14 cellular contexts compared by ENCODE assay signal in the genomic region with DNA sequence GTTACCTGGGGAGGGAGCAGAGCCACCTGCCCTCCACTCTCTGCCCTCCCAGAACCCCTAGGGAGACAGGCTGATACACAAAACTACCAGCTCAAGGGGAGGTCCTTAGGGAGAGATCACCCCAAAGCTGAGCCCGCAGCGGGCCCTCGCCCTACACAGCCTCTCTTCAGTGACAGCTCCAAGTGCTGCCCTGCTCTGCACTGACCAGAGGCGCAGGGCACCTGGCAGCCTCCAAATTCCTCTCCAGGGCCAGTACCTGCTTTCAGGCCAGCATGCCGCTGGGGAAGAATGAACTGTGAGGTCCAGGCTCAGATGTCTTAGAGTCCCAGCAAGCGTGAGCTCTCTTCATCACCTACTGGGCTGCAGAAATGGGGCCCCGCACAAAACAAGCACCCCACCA. TPM values are rescaled to one million over a fixed set of nuclear protein-coding genes. Genes with fewer than 3 reads are reported as not detected.
A peak's percentile ranks its signal among the peaks of the same experiment; 100 is the strongest.
DNase-seq lines count a peak whose midpoint lies in the region; ATAC-seq and TF ChIP-seq lines count a peak whose summit lies in the region.
"Had no signal": no experiment of that assay in that cellular context is flagged by ENCODE, and none has a peak within 500 bp of the region (broad histone marks: within the 10 kb centered on the region; RNA-seq: fewer than 3 reads in every experiment).

No MANE protein-coding gene starts in this region.

- H3K23ac ChIP-seq in neuronal stem cell (ENCODE audit: low read depth, low read length, poor library complexity) = no peak overlapping the region

- WGBS in neuronal stem cell (ENCODE audit: extremely low coverage in 2 of 2, insufficient read length in 2 of 2, insufficient replicate concordance in 1 of 2), 2 donors = no CpG with 5 or more reads among the region's 7 CpGs
- 93 to 98% (median 97%) methylated on average over 7 of the region's 7 CpGs for WGBS in ovary, 3 donors

- H3K9ac ChIP-seq in neuronal stem cell (ENCODE audit: low read depth, low read length, poor library complexity) = no peak overlapping the region

- H3K4me2 ChIP-seq in GM23338 (no peak overlapping the region), neuronal stem cell (ENCODE audit: insufficient read depth, low read length, poor library complexity, severe bottlenecking) (no peak overlapping the region)

- peak overlapping the region; percentile 66; the same call in 1 of the 2 replicates for H2AFZ ChIP-seq in GM23338
- H2AFZ ChIP-seq in neuronal stem cell (ENCODE audit: low read length) = no peak overlapping the region

- POLR2A ChIA-PET in WTC11 (lab: Charles Lee) = no interaction called here

- H3K4me1 Mint-ChIP-seq in GM23338 (peaks cover 10% of the 10 kb centered on the region), WTC11 (peaks cover 10% of the 10 kb centered on the region), osteocyte (ENCODE audit: unreplicated experiment) (no peaks in the 10 kb centered on the region)
- H3K4me1 Mint-ChIP-seq: CD14-positive monocyte had no signal

- H3K79me2 ChIP-seq in GM23338 (replicated peaks; ENCODE audit: insufficient read depth) = no peaks in the 10 kb centered on the region

- H3K27ac Mint-ChIP-seq in GM23338 (no peak overlapping the region), WTC11 (no peak overlapping the region), osteocyte (ENCODE audit: unreplicated experiment) (no peak overlapping the region)
- H3K27ac Mint-ChIP-seq: CD8-positive, alpha-beta T cell had no signal

- no peak overlapping the region for H3K4ac ChIP-seq in neuronal stem cell (ENCODE audit: low read length)

- no peak overlapping the region for H4K8ac ChIP-seq in neuronal stem cell (ENCODE audit: low read depth, low read length)

- H3K27ac ChIP-seq in GM23338 (ENCODE audit: low read depth) = no peak overlapping the region
- H3K27ac ChIP-seq in neuronal stem cell (replicated peaks; ENCODE audit: low read length) = no peak overlapping the region
- no peak overlapping the region for H3K27ac ChIP-seq in ovary

- H3K4me3 Mint-ChIP-seq in GM23338 (no peak overlapping the region), WTC11 (no peak overlapping the region), osteocyte (ENCODE audit: unreplicated experiment) (no peak overlapping the region)
- H3K4me3 Mint-ChIP-seq: CD14-positive monocyte; CD8-positive, alpha-beta T cell had no signal

- 0 out of 2 replicates have a peak, but pooled peaks cover 6% of the 10 kb centered on the region for H3K9me2 ChIP-seq in GM23338 (ENCODE audit: insufficient read depth)

- intact Hi-C loops in ovary (cut with DNase I) = no loop called here

- DNase-seq in GM23338 (ENCODE audit: low spot score) (no peak), WTC11 (ENCODE audit: low spot score) (no peak), neuronal stem cell (ENCODE audit: low spot score) (no peak), ovary (no peak), osteocyte (ENCODE audit: extremely low spot score, unreplicated experiment) (no peak)
- DNase-seq in activated CD4-positive, alpha-beta T cell treated with anti-CD3 and anti-CD28 coated beads for 4 hours = no peak
- no peak for DNase-seq in stimulated activated CD4-positive, alpha-beta T cell treated with anti-CD3 and anti-CD28 coated beads, Interleukin-2, amount 100 ng/mL, for 48 hours
- DNase-seq: BE2C; Calu3; CD8-positive, alpha-beta T cell; DMS79 treated with DMSO at 0.1 percent for 48 hours; GF-D8; HCEC 1CT had no signal

- no peak overlapping the region for H4K91ac ChIP-seq in neuronal stem cell (ENCODE audit: low read depth, low read length, poor library complexity)

- H3K9me3 ChIP-seq in neuronal stem cell (replicated peaks in 1 of 2; ENCODE audit: control insufficient read depth in 2 of 2, insufficient read depth in 1 of 2, low read depth in 1 of 2, low read length in 2 of 2) (peaks cover 0 to 5% of the 10 kb centered on the region in 2 donors), ovary (no peaks in the 10 kb centered on the region)
- H3K9me3 ChIP-seq: BE2C had no signal

- no peak for TF ChIP-seq EP300 in ovary (IDR thresholded peaks at IDR 0.05)

- TF ChIP-seq POLR2A in ovary (IDR thresholded peaks at IDR 0.05) = no peak

- H3F3A ChIP-seq in GM23338 (replicated peaks; ENCODE audit: low read depth) = no peaks in the 10 kb centered on the region

- CTCF ChIA-PET in WTC11 (lab: Charles Lee) = interaction anchor here (1.2 kb wide), 1 partner anchor 59 kb away, joined by 5 read pairs; no protein-coding TSS in a partner anchor

- peak overlapping the region; percentile 38 for H3K18ac ChIP-seq in neuronal stem cell (ENCODE audit: low read length)

- no peaks in the 10 kb centered on the region for H4K20me1 ChIP-seq in GM23338 (replicated peaks; ENCODE audit: insufficient read depth)

- H3K14ac ChIP-seq in neuronal stem cell (ENCODE audit: low read length) = no peak overlapping the region

- H3K4me1 ChIP-seq in GM23338 (ENCODE audit: insufficient read depth) (0 out of 2 replicates have a peak, but pooled peaks cover 4% of the 10 kb centered on the region), neuronal stem cell (ENCODE audit: control insufficient read depth in 2 of 2, insufficient read depth in 1 of 2, low read depth in 1 of 2, low read length in 2 of 2) (no peaks in the 10 kb centered on the region), ovary (ENCODE audit: insufficient read depth) (no peaks in the 10 kb centered on the region)
- H3K4me1 ChIP-seq: BE2C had no signal

- peaks cover 5% of the 10 kb centered on the region; the same call in 2 of the 3 replicates for H3K9me3 Mint-ChIP-seq in GM23338
- peaks cover 7% of the 10 kb centered on the region for H3K9me3 Mint-ChIP-seq in WTC11
- peaks cover 13% of the 10 kb centered on the region for H3K9me3 Mint-ChIP-seq in osteocyte (ENCODE audit: unreplicated experiment)
- H3K9me3 Mint-ChIP-seq: CD8-positive, alpha-beta T cell had no signal

- no peak overlapping the region for H2BK120ac ChIP-seq in neuronal stem cell (ENCODE audit: low read depth, low read length)

- no peak overlapping the region for H2BK15ac ChIP-seq in neuronal stem cell (ENCODE audit: low read length)

- H3K36me3 Mint-ChIP-seq in GM23338 (ENCODE audit: low read depth) = no peaks in the 10 kb centered on the region
- no peaks in the 10 kb centered on the region for H3K36me3 Mint-ChIP-seq in WTC11
- H3K36me3 Mint-ChIP-seq in osteocyte (ENCODE audit: unreplicated experiment) = peaks cover 6% of the 10 kb centered on the region
- H3K36me3 Mint-ChIP-seq: CD14-positive monocyte; CD8-positive, alpha-beta T cell had no signal

- H2BK5ac ChIP-seq in neuronal stem cell (ENCODE audit: low read length) = no peak overlapping the region

- H3K36me3 ChIP-seq in GM23338 (ENCODE audit: insufficient read depth) (no peaks in the 10 kb centered on the region), neuronal stem cell (replicated peaks in 1 of 2; ENCODE audit: control insufficient read depth in 2 of 2, insufficient read depth in 2 of 2, low read length in 2 of 2) (no peaks in the 10 kb centered on the region), ovary (no peaks in the 10 kb centered on the region)
- H3K36me3 ChIP-seq: BE2C had no signal

- H3K4me3 ChIP-seq in GM23338 (no peak overlapping the region), neuronal stem cell (ENCODE audit: low read length in 2 of 2) (no peak overlapping the region), ovary (no peak overlapping the region)

- TF ChIP-seq CTCF in GM23338 (conservative IDR thresholded peaks at IDR 0.05; ENCODE audit: low read depth in 2 of 2) (no peak), WTC11 (IDR thresholded peaks at IDR 0.05) (no peak), ovary (IDR thresholded peaks at IDR 0.05) (no peak), osteocyte (IDR thresholded peaks at IDR 0.05) (no peak)

- H3K27me3 Mint-ChIP-seq in GM23338 (ENCODE audit: insufficient read depth, low read depth, poor library complexity) = peaks cover 12% of the 10 kb centered on the region
- H3K27me3 Mint-ChIP-seq in WTC11 (ENCODE audit: low read depth) = peaks cover 55% of the 10 kb centered on the region
- H3K27me3 Mint-ChIP-seq in osteocyte (ENCODE audit: unreplicated experiment) = peaks cover 24% of the 10 kb centered on the region

- ATAC-seq in GM23338 (peak; percentile 79), WTC11 (peak; percentile 51)
- ATAC-seq: CD8-positive, alpha-beta T cell had no signal

- H3K27me3 ChIP-seq in GM23338 (ENCODE audit: insufficient read depth) (no peaks in the 10 kb centered on the region), neuronal stem cell (ENCODE audit: control insufficient read depth in 3 of 3, insufficient read depth in 3 of 3, low read depth in 1 of 3, low read length in 3 of 3) (no peaks in the 10 kb centered on the region), ovary (no peaks in the 10 kb centered on the region)
- H3K27me3 ChIP-seq: BE2C had no signal

- no peak overlapping the region for H2BK12ac ChIP-seq in neuronal stem cell (ENCODE audit: low read length)

- H2AK5ac ChIP-seq in neuronal stem cell (ENCODE audit: low read depth, low read length) = no peak overlapping the region

- H3K79me1 ChIP-seq in neuronal stem cell (ENCODE audit: low read depth, low read length) = no peaks in the 10 kb centered on the region

TF ChIP-seq in GM23338, 12 proteins besides CTCF, POLR2A, EP300 and RAD21 (continues in another document):
- no peak for TF ChIP-seq ZNF331 (CRISPR knock-in tag; IDR thresholded peaks at IDR 0.05; ENCODE audit: low read depth)

TF ChIP-seq in WTC11, 78 proteins besides CTCF, POLR2A, EP300 and RAD21:
- no peak for TF ChIP-seq RORB (CRISPR knock-in tag; IDR thresholded peaks at IDR 0.05)
- TF ChIP-seq CBFB (CRISPR knock-in tag; IDR thresholded peaks at IDR 0.05; ENCODE audit: low read depth) = no peak
- no peak for TF ChIP-seq SP1 (CRISPR knock-in tag; conservative IDR thresholded peaks at IDR 0.05)
- TF ChIP-seq NR3C1 (CRISPR knock-in tag; conservative IDR thresholded peaks at IDR 0.05; ENCODE audit: low read depth) = no peak
- no peak for TF ChIP-seq ZNF317 (CRISPR knock-in tag; IDR thresholded peaks at IDR 0.05; ENCODE audit: borderline replicate concordance, low read depth)

RNA-seq across cellular contexts. Expression of gene SH3BP4, which starts 11.3 kb away (rescaled TPM):
- total RNA-seq in GM23338 (2014; rRNA removed; shearing (Covaris generic)) = 50.9 and 57.6 TPM in 2 replicates
- polyA plus RNA-seq in GM23338 (2016; fragmentation: Nextera tagmentation; extraction: Ambion mirVana) (15.1 and 15.6 TPM in 2 replicates), ovary (10 to 100 TPM; 20.3 to 29.3 TPM)
- total RNA-seq in WTC11 (2021) (31.1 to 44.4 TPM (median 32.6 TPM) in 3 replicates), ovary (10 to 100 TPM; 21.2 to 44.9 (median 37.4) TPM), osteocyte (60.1 and 62.1 TPM in 2 replicates)
- 29.1 TPM for polyA plus RNA-seq in neuronal stem cell (2013, experiment 1 of 2)
- 29.4 TPM for polyA plus RNA-seq in neuronal stem cell (2013, experiment 2 of 2)
